1 cellular context compared by ENCODE assay signal in the genomic region with DNA sequence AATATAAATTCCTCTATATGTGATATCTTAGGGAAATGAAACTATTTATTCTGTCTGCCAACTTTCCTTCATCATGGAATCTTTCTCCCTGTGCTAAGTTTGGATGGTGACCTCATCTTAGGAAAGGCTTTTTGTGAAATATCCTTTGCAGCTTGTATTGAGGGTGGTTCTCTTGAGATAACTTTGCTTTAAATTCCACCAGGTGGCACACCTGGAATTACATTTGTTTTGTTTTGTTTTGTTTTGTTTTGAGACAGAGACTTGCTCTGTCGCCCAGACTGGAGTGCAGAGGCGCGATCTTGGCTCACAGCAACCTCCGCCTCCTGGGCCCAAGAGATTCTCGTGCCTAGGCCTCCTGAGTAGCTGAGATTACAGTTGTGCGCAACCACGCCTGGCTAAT.
TF ChIP-seq lines count a peak whose summit lies in the region.

No MANE protein-coding gene starts in this region.

TF ChIP-seq in HCT116, 20 proteins besides CTCF, POLR2A, EP300 and RAD21 (continued from another document):
- TF ChIP-seq, protein P1, sequence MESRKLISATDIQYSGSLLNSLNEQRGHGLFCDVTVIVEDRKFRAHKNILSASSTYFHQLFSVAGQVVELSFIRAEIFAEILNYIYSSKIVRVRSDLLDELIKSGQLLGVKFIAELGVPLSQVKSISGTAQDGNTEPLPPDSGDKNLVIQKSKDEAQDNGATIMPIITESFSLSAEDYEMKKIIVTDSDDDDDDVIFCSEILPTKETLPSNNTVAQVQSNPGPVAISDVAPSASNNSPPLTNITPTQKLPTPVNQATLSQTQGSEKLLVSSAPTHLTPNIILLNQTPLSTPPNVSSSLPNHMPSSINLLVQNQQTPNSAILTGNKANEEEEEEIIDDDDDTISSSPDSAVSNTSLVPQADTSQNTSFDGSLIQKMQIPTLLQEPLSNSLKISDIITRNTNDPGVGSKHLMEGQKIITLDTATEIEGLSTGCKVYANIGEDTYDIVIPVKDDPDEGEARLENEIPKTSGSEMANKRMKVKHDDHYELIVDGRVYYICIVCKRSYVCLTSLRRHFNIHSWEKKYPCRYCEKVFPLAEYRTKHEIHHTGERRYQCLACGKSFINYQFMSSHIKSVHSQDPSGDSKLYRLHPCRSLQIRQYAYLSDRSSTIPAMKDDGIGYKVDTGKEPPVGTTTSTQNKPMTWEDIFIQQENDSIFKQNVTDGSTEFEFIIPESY (IDR thresholded peaks at IDR 0.05; ENCODE audit: extremely low read depth, insufficient replicate concordance, low read length), result no peak
- no peak for TF ChIP-seq ZFX (IDR thresholded peaks at IDR 0.05)
- no peak for TF ChIP-seq SRF (IDR thresholded peaks at IDR 0.05; ENCODE audit: low read depth)
- TF ChIP-seq, protein P2, sequence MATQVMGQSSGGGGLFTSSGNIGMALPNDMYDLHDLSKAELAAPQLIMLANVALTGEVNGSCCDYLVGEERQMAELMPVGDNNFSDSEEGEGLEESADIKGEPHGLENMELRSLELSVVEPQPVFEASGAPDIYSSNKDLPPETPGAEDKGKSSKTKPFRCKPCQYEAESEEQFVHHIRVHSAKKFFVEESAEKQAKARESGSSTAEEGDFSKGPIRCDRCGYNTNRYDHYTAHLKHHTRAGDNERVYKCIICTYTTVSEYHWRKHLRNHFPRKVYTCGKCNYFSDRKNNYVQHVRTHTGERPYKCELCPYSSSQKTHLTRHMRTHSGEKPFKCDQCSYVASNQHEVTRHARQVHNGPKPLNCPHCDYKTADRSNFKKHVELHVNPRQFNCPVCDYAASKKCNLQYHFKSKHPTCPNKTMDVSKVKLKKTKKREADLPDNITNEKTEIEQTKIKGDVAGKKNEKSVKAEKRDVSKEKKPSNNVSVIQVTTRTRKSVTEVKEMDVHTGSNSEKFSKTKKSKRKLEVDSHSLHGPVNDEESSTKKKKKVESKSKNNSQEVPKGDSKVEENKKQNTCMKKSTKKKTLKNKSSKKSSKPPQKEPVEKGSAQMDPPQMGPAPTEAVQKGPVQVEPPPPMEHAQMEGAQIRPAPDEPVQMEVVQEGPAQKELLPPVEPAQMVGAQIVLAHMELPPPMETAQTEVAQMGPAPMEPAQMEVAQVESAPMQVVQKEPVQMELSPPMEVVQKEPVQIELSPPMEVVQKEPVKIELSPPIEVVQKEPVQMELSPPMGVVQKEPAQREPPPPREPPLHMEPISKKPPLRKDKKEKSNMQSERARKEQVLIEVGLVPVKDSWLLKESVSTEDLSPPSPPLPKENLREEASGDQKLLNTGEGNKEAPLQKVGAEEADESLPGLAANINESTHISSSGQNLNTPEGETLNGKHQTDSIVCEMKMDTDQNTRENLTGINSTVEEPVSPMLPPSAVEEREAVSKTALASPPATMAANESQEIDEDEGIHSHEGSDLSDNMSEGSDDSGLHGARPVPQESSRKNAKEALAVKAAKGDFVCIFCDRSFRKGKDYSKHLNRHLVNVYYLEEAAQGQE (IDR thresholded peaks at IDR 0.05; ENCODE audit: low read depth), result no peak
- no peak for TF ChIP-seq JUND (IDR thresholded peaks at IDR 0.05)
- TF ChIP-seq SIN3A (IDR thresholded peaks at IDR 0.05; ENCODE audit: low read depth), result no peak
TF ChIP-seq in HCT116: peak in this region for 0.
